Comparison of ENCODE assay signal across 8 cellular contexts in the genomic region with DNA sequence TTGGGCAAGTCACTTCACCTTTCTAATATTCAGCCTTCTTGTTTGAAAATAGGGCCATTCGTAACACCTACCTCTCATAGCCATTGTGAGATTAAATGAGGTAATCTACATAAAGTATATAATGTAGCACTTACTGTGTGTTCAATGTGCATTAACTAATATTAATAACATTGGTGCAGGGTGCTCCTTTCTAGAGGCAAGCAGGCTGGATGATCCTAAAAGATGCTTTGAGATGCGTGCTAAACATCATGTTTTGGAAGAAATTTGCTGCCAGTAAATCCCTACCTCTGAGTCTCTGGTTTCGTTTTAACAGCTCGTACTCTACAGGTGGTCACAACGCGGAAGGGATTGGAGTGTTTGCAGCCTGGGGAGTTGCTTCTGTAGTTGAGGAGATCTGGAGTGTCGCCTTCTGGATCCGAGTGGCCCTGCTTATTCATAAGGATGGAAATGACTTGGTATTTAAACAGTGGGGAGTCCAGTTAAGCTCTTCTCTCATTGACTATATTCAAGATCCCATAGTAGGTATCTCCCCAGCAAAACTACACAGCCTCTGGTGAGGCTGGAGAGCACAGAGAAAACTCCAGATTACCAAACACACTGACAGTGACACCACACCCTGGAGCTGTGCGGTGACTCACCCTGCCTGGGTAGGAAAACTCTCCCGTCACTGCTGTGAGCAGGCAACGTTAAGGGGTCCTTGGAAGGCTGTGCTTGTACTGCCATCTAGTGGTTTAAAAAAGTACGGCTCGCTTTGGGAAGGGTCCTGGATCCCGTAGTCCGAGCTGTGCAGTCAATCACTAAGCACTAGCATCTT.
DNase-seq lines count a peak whose midpoint lies in the region; ATAC-seq and TF ChIP-seq lines count a peak whose summit lies in the region.

No MANE protein-coding gene starts in this region.

- peaks cover 5 to 10% of the 10 kb centered on the region in 2 donors for H3K36me3 Mint-ChIP-seq in activated T-cell treated with anti-CD3 and anti-CD28 coated beads, Interleukin-2, amount 50 U/mL, for 72 hours (ENCODE audit: insufficient read depth in 2 of 2)
- no peaks in the 10 kb centered on the region for H3K36me3 Mint-ChIP-seq in neural crest cell (ENCODE audit: low read depth)

- H3K4me1 ChIP-seq in Loucy (ENCODE audit: insufficient read depth, low read length, poor library complexity, severe bottlenecking) = peaks cover 51% of the 10 kb centered on the region
- peaks cover 4% of the 10 kb centered on the region for H3K4me1 ChIP-seq in fibroblast of lung (ENCODE audit: control insufficient read depth, extremely low read depth, insufficient read depth, low read length)

- peaks cover 3% of the 10 kb centered on the region; the same call in 1 of the 2 replicates for H3F3A ChIP-seq in Loucy (ENCODE audit: low read depth)

- H3K27me3 ChIP-seq in Loucy (ENCODE audit: insufficient read depth, low read length, poor library complexity, severe bottlenecking) = no peaks in the 10 kb centered on the region
- H3K27me3 ChIP-seq in fibroblast of lung (ENCODE audit: control insufficient read depth, insufficient read depth, low read length) = no peaks in the 10 kb centered on the region

- H3K27ac ChIP-seq in fibroblast of lung (ENCODE audit: insufficient read depth, low read length) (no peak overlapping the region), substantia nigra (ENCODE audit: low read depth, low read length, poor library complexity, severe bottlenecking) (no peak overlapping the region)

- DNase-seq in GDM1 (lab: John Stamatoyannopoulos, UW) = peak; percentile 76
- DNase-seq in HCEC 1CT = peak; percentile 90
- DNase-seq in RKO (ENCODE audit: low spot score) = peak; percentile 93
- peak; percentile 86 to 87 for DNase-seq in activated T-cell treated with anti-CD3 and anti-CD28 coated beads, Interleukin-2, amount 50 U/mL, for 72 hours
- DNase-seq in fibroblast of lung (ENCODE audit: low read depth in 2 of 2) = peak; percentile 91 to 97
- DNase-seq in neural crest cell (ENCODE audit: low read depth, low spot score) = peak; percentile 91
- DNase-seq in substantia nigra (lab: John Stamatoyannopoulos, UW) = peak in 48 of 49 donors; percentile 19 to 88 (median 70)

- H3K4me3 Mint-ChIP-seq in activated T-cell treated with anti-CD3 and anti-CD28 coated beads, Interleukin-2, amount 50 U/mL, for 72 hours = peak overlapping the region; percentile 45 to 67
- no peak overlapping the region for H3K4me3 Mint-ChIP-seq in neural crest cell

- no peaks in the 10 kb centered on the region for H3K36me3 ChIP-seq in Loucy (ENCODE audit: insufficient read depth, low read length)
- H3K36me3 ChIP-seq in fibroblast of lung (ENCODE audit: control insufficient read depth, insufficient read depth, low read length) = no peaks in the 10 kb centered on the region

- no peaks in the 10 kb centered on the region for H4K20me1 ChIP-seq in Loucy (ENCODE audit: insufficient read depth, low read length, poor library complexity, severe bottlenecking)
- H4K20me1 ChIP-seq in fibroblast of lung (ENCODE audit: control insufficient read depth, extremely low read depth, insufficient read depth, low read length) = no peaks in the 10 kb centered on the region

- H3K9me2 ChIP-seq in Loucy (replicated peaks; ENCODE audit: low read depth, low read length) = no peaks in the 10 kb centered on the region

- no peak overlapping the region for H2AFZ ChIP-seq in Loucy (ENCODE audit: low read length)
- peak overlapping the region; percentile 14 for H2AFZ ChIP-seq in fibroblast of lung (ENCODE audit: low read length)

- H3K79me2 ChIP-seq in Loucy (ENCODE audit: insufficient read depth, low read length) (peaks cover 14% of the 10 kb centered on the region), fibroblast of lung (ENCODE audit: control insufficient read depth, insufficient read depth, low read length) (no peaks in the 10 kb centered on the region)

- H3K9me3 ChIP-seq in Loucy (ENCODE audit: insufficient read depth, low read depth, low read length) = no peaks in the 10 kb centered on the region
- H3K9me3 ChIP-seq in fibroblast of lung (ENCODE audit: control insufficient read depth, insufficient read depth, low read depth, low read length) = no peaks in the 10 kb centered on the region

- H3K9ac ChIP-seq in Loucy (ENCODE audit: low read depth, low read length, poor library complexity, severe bottlenecking) = no peak overlapping the region
- H3K9ac ChIP-seq in fibroblast of lung (ENCODE audit: insufficient read depth, low read length) = no peak overlapping the region

- H3K9me3 Mint-ChIP-seq in activated T-cell treated with anti-CD3 and anti-CD28 coated beads, Interleukin-2, amount 50 U/mL, for 72 hours = peaks cover 3 to 9% of the 10 kb centered on the region in 2 donors
- H3K9me3 Mint-ChIP-seq in neural crest cell = peaks cover 2% of the 10 kb centered on the region

- no peaks in the 10 kb centered on the region for H3K27me3 Mint-ChIP-seq in activated T-cell treated with anti-CD3 and anti-CD28 coated beads, Interleukin-2, amount 50 U/mL, for 72 hours (ENCODE audit: low read depth)
- no peaks in the 10 kb centered on the region for H3K27me3 Mint-ChIP-seq in neural crest cell (ENCODE audit: low read depth)

- TF ChIP-seq CTCF in Loucy (conservative IDR thresholded peaks at IDR 0.05; ENCODE audit: low read length) (peak; percentile 88), fibroblast of lung (conservative IDR thresholded peaks at IDR 0.05 in 1 of 2, IDR thresholded peaks at IDR 0.05 in 1 of 2; ENCODE audit: low read depth in 1 of 2, low read length in 2 of 2) (peak; percentile 82 to 85), neural crest cell (conservative IDR thresholded peaks at IDR 0.05) (peak; percentile 93)

- no peak overlapping the region for H3K4me2 ChIP-seq in Loucy (ENCODE audit: low read depth, low read length, poor library complexity, severe bottlenecking)
- H3K4me2 ChIP-seq in fibroblast of lung (ENCODE audit: extremely low read depth, insufficient read depth, low read length) = no peak overlapping the region

- H3K4me1 Mint-ChIP-seq in activated T-cell treated with anti-CD3 and anti-CD28 coated beads, Interleukin-2, amount 50 U/mL, for 72 hours (ENCODE audit: low read depth) = no peaks in the 10 kb centered on the region
- H3K4me1 Mint-ChIP-seq in neural crest cell = peaks cover 14% of the 10 kb centered on the region

- H3K4me3 ChIP-seq in Loucy (ENCODE audit: low read length, poor library complexity, severe bottlenecking) (no peak overlapping the region), fibroblast of lung (replicated peaks in 1 of 4; ENCODE audit: control extremely low read depth in 1 of 4, insufficient read depth in 1 of 4, low read depth in 3 of 4, low read length in 4 of 4) (no peak overlapping the region)

- H3K27ac Mint-ChIP-seq in activated T-cell treated with anti-CD3 and anti-CD28 coated beads, Interleukin-2, amount 50 U/mL, for 72 hours = peak overlapping the region; percentile 17
- H3K27ac Mint-ChIP-seq in neural crest cell (ENCODE audit: unreplicated experiment) = no peak overlapping the region

- peak; percentile 91 to 96 for ATAC-seq in activated T-cell treated with anti-CD3 and anti-CD28 coated beads, Interleukin-2, amount 50 U/mL, for 72 hours (replicated peaks in 1 of 2)
